In the genomic region with DNA sequence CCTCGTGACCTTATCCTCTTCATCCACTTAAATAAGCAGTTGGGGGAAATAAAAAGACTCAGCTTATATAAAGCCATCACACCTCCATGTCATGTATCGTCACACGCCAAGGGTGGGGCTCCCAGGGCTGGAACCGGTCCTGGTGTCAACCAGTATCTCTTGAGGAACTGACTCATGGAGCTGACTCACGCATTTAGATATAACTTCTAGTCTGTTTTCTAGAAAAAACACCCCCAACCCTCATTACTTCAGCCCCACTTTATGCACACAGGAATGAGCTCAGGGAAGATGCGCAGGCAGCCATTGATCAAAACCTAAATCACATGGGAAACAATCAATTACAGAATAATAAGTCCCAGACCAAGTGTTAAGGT, we compare ENCODE assay signal across 8 cellular contexts. TPM values are rescaled to one million over a fixed set of nuclear protein-coding genes. Genes with fewer than 3 reads are reported as not detected.
DNase-seq lines count a peak whose midpoint lies in the region; ATAC-seq and TF ChIP-seq lines count a peak whose summit lies in the region.

No MANE protein-coding gene starts in this region.

- TF ChIP-seq CTCF in tibial nerve (IDR thresholded peaks at IDR 0.05) = no peak

- H3K4me1 ChIP-seq in tibial nerve = peaks cover 0 to 12% (median 4%) of the 10 kb centered on the region in 4 donors

- DNase-seq in H7 (no peak), SW480 (ENCODE audit: low spot score) (peak; percentile 22), epithelial cell of prostate (ENCODE audit: low read depth, low spot score) (peak; percentile 69), tibial nerve (ENCODE audit: low spot score in 2 of 2) (no peak), NCI-H2029 treated with DMSO at 0.1 percent for 48 hours (lab: John Stamatoyannopoulos, UW) (no peak)

- H3K36me3 ChIP-seq in H7 (replicated peaks; ENCODE audit: control insufficient read depth, insufficient read depth, low read length) (no peaks in the 10 kb centered on the region), tibial nerve (no peaks in the 10 kb centered on the region)

- H3K27me3 ChIP-seq in H7 (ENCODE audit: control insufficient read depth, insufficient read depth, low read length) = no peaks in the 10 kb centered on the region; the same call in 1 of the 2 replicates
- peaks cover 0 to 41% of the 10 kb centered on the region in 2 donors for H3K27me3 ChIP-seq in tibial nerve

- TF ChIP-seq EP300 in tibial nerve (IDR thresholded peaks at IDR 0.05) = no peak

- WGBS in tibial nerve, 2 donors = 74% methylated on average over 6 of the region's 6 CpGs

- H3K4me3 ChIP-seq in H7 (ENCODE audit: insufficient read depth, low read depth, low read length) (peak overlapping the region; percentile 24; the same call in 1 of the 2 replicates), skin epidermis (peak overlapping the region in 4 of 7 experiments; percentile 2 to 28 (median 18)), tibial nerve (no peak overlapping the region)

- no peaks in the 10 kb centered on the region for H3K9me3 ChIP-seq in tibial nerve

- no peak for ATAC-seq in GM19452 (IDR thresholded peaks at IDR 0.05; ENCODE audit: unreplicated experiment)
- no peak for ATAC-seq in GM19467 (IDR thresholded peaks at IDR 0.05; ENCODE audit: unreplicated experiment)

- no peak for TF ChIP-seq POLR2A in tibial nerve (IDR thresholded peaks at IDR 0.05)

- H3K27ac ChIP-seq in epithelial cell of prostate (peak overlapping the region; percentile 96), skin epidermis (peak overlapping the region in 19 of 21 experiments; percentile 3 to 85 (median 63)), tibial nerve (no peak overlapping the region)

RNA-seq across cellular contexts. Expression of a gene that starts 6.9 kb away (rescaled TPM):
- 0.10 TPM in 1 of 2 replicates, not detected in the other for total RNA-seq in H7 (2014; rRNA removed; shearing (Covaris generic))
- total RNA-seq in tibial nerve = not detected

RNA-seq across cellular contexts. Expression of a gene that starts 37.2 kb away (rescaled TPM):
- 4.8 and 6.7 TPM in 2 replicates for total RNA-seq in H7 (2014; rRNA removed; shearing (Covaris generic))
- total RNA-seq in tibial nerve = 1 to 10 TPM in 2 of 4 donors, not detected in 2; 1.3 to 1.5 TPM

RNA-seq across cellular contexts. Expression of a gene that starts 37.9 kb away (rescaled TPM):
- total RNA-seq in H7 (2014; rRNA removed; shearing (Covaris generic)) = 0.03 and 0.11 TPM in 2 replicates
- under 1 TPM in 3 of 4 donors, not detected in 1; 0.20 to 0.60 (median 0.22) TPM for total RNA-seq in tibial nerve

Comparison
In these comparisons a context has a peak if more than half of its experiments do, and no peak if none do; other contexts are left out.
1. DNase-seq: peak in SW480 (single experiment) and epithelial cell of prostate (single experiment); none in H7 (single experiment), tibial nerve (0 of 2) and NCI-H2029 treated with DMSO at 0.1 percent for 48 hours (single experiment).
2. H3K4me3 ChIP-seq: peak in H7 (single experiment) and skin epidermis (4 of 7); none in tibial nerve (0 of 4).
3. H3K27ac ChIP-seq: peak in epithelial cell of prostate (single experiment) and skin epidermis (19 of 21); none in tibial nerve (0 of 4).